ENCODE assay signal across 16 cellular contexts in genomic region chr20:38195041-38195504, GRCh38. TPM values are rescaled to one million over a fixed set of nuclear protein-coding genes. Genes with fewer than 3 reads are reported as not detected.
A peak's percentile ranks its signal among the peaks of the same experiment; 100 is the strongest.
DNase-seq lines count a peak whose midpoint lies in the region; ATAC-seq, FAIRE-seq and TF ChIP-seq lines count a peak whose summit lies in the region.
"Had no signal": no experiment of that assay in that cellular context is flagged by ENCODE, and none has a peak within 500 bp of the region (broad histone marks: within the 10 kb centered on the region; RNA-seq: fewer than 3 reads in every experiment).

No MANE protein-coding gene starts in this region.

- TF ChIP-seq CTCF in neural progenitor cell (IDR thresholded peaks at IDR 0.05) (no peak), pancreas (IDR thresholded peaks at IDR 0.05) (no peak)

- H3K4me2 ChIP-seq in neural progenitor cell = no peak overlapping the region

- H3K4me1 Mint-ChIP-seq in neural progenitor cell = peaks cover 17% of the 10 kb centered on the region

- H3K36me3 Mint-ChIP-seq in neural progenitor cell = no peaks in the 10 kb centered on the region

- DNase-seq in cardiac septum (ENCODE audit: low spot score) = peak; percentile 27
- no peak for DNase-seq in Right ventricle myocardium superior
- peak; percentile 19 for DNase-seq in islet precursor cell
- no peak for DNase-seq in neural progenitor cell (ENCODE audit: low spot score)
- no peak for DNase-seq in HAP-1 (ENCODE audit: low spot score in 2 of 2)
- DNase-seq in pancreas = no peak
- DNase-seq: C1 segment of cervical spinal cord, EL, HFFc6, KG1, NCI-H1436, NCI-H2081, NCI-H524 treated with DMSO at 0.1 percent for 48 hours, SHP77 had no signal

- H3K36me3 ChIP-seq in neural progenitor cell (no peaks in the 10 kb centered on the region), HAP-1 (replicated peaks) (no peaks in the 10 kb centered on the region), pancreas (no peaks in the 10 kb centered on the region)
- H3K36me3 ChIP-seq: Peyer's patch had no signal

- H2AFZ ChIP-seq in neural progenitor cell (replicated peaks) = no peak overlapping the region

- intact Hi-C loops in cardiac septum (cut with DNase I) = no loop called here
- intact Hi-C loops in Right ventricle myocardium superior (cut with DNase I) = no loop called here
- intact Hi-C loops in pancreas (cut with DNase I) = no loop called here

- H3K9me3 ChIP-seq in neural progenitor cell (ENCODE audit: low read depth) (no peaks in the 10 kb centered on the region), HAP-1 (no peaks in the 10 kb centered on the region), pancreas (no peaks in the 10 kb centered on the region)
- H3K9me3 ChIP-seq: Peyer's patch had no signal

- H3K4me1 ChIP-seq in neural progenitor cell = peaks cover 10% of the 10 kb centered on the region
- no peaks in the 10 kb centered on the region for H3K4me1 ChIP-seq in HAP-1
- H3K4me1 ChIP-seq in pancreas = no peaks in the 10 kb centered on the region
- H3K4me1 ChIP-seq: Peyer's patch had no signal

- peaks cover 5% of the 10 kb centered on the region for H3K9me3 Mint-ChIP-seq in neural progenitor cell

- no peak for ATAC-seq in Right ventricle myocardium superior (ENCODE audit: poor library complexity)
- no peak for ATAC-seq in HG02973 (IDR thresholded peaks at IDR 0.05; ENCODE audit: unreplicated experiment)
- ATAC-seq in pancreas = no peak

- no peaks in the 10 kb centered on the region for H4K20me1 ChIP-seq in neural progenitor cell (ENCODE audit: low read depth)

- peaks cover 7% of the 10 kb centered on the region for H3K27me3 Mint-ChIP-seq in neural progenitor cell (ENCODE audit: insufficient read depth, low read depth)

- H3K4me3 Mint-ChIP-seq in neural progenitor cell = no peak overlapping the region
- H3K4me3 Mint-ChIP-seq: HFFc6 had no signal

- H3K27ac Mint-ChIP-seq in neural progenitor cell = peak overlapping the region; percentile 78
- H3K27ac Mint-ChIP-seq: HFFc6 had no signal

- H3K4me3 ChIP-seq in neural progenitor cell (no peak overlapping the region), HAP-1 (no peak overlapping the region), pancreas (no peak overlapping the region)
- H3K4me3 ChIP-seq: Peyer's patch had no signal

- peaks cover 7% of the 10 kb centered on the region for H3F3A ChIP-seq in neural progenitor cell (ENCODE audit: low read depth)

- 66 to 76% methylated on average over 4 of the region's 4 CpGs for WGBS in pancreas, 2 donors

- no peak for FAIRE-seq in pancreas (lab: Jason Lieb, UNC)

- H3K79me2 ChIP-seq in neural progenitor cell (ENCODE audit: low read depth) = no peaks in the 10 kb centered on the region

- in situ Hi-C loops in HAP-1 (cut with MboI; ENCODE audit: low sequenced_read_pairs) = no loop called here

- no peak overlapping the region for H3K9ac ChIP-seq in neural progenitor cell

- H3K27ac ChIP-seq in neural progenitor cell = no peak overlapping the region
- H3K27ac ChIP-seq in pancreas = no peak overlapping the region

- no peaks in the 10 kb centered on the region for H3K27me3 ChIP-seq in neural progenitor cell
- H3K27me3 ChIP-seq in HAP-1 (ENCODE audit: low read depth) = no peaks in the 10 kb centered on the region
- H3K27me3 ChIP-seq in pancreas = no peaks in the 10 kb centered on the region
- H3K27me3 ChIP-seq: Peyer's patch had no signal

RNA-seq across cellular contexts. Expression of gene TGM2, which starts 30.0 kb away (rescaled TPM):
- total RNA-seq in cardiac septum (792 TPM), Right ventricle myocardium superior (469 TPM), neural progenitor cell (ENCODE audit: low replicate concordance) (0.22 and 0.28 TPM in 2 replicates), pancreas (10 to 100 TPM in 3 of 6 donors, 1 to 10 TPM in 3; 3.7 to 92.6 (median 10.6) TPM)
- polyA plus RNA-seq in pancreas = 10 to 100 TPM in 1 of 2 donors, 1 to 10 TPM in 1; 9.2 to 12.9 TPM

Comparison
In these comparisons a context has a peak if more than half of its experiments do, and no peak if none do; other contexts are left out.
1. DNase-seq: peak in cardiac septum (single experiment) and islet precursor cell (single experiment); none in Right ventricle myocardium superior (single experiment), neural progenitor cell (single experiment), HAP-1 (0 of 2) and pancreas (0 of 6).